In the genomic region with DNA sequence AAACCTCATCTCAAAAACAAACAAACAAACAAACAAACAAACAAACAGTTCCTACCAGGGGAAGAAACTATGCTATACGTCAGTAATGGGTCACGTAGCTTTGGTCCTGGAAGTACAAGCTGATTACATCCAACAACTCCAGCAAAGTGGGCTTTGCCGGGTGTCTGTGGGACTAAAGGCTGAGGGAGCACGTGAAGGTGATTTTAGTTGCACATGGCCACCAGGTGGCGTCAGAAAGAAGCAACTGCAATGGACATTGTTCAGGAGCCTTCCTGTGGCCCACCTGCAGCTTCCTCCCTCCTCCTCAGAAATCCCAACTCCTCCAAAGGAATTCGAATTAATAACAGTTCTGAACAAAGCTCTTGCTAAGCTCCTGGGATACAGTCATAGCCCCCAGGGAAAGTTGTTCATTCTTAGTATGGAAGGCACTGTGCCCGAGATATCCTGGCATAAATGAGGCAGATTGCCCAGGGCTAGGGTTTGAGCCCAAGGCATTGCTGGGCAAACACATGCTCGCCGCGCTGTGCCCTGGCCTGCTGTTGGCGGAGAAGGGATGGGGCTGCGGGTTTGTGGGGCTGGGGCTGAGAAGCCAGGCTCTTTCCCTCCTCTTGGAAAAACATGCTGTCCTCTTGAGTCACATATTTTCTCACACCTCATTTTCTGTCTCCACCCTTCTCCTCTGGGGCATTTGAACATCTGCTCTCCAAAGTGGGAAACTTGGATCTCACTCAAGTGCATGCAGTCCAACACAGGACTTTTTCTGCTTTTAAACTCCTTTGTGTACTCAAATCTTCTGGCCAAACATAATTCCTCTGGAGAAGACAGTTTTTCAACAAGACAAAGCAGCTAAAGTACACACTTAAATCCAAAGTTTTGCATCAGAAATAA, we compare ENCODE assay signal across 8 cellular contexts. TPM values are rescaled to one million over a fixed set of nuclear protein-coding genes. Genes with fewer than 3 reads are reported as not detected.
DNase-seq lines count a peak whose midpoint lies in the region; ATAC-seq and TF ChIP-seq lines count a peak whose summit lies in the region.

No MANE protein-coding gene starts in this region.

- ATAC-seq in GM18909 (IDR thresholded peaks at IDR 0.05; ENCODE audit: poor library complexity, unreplicated experiment) (peak; percentile 69), aorta (ENCODE audit: low FRiP score) (peak; percentile 72)

- peak overlapping the region; percentile 59 for H2AFZ ChIP-seq in ACC112 (ENCODE audit: low read length, unreplicated experiment)

- no peaks in the 10 kb centered on the region for H3K27me3 ChIP-seq in ACC112 (ENCODE audit: insufficient read depth, low read length)
- no peaks in the 10 kb centered on the region for H3K27me3 ChIP-seq in right atrium auricular region
- no peaks in the 10 kb centered on the region for H3K27me3 ChIP-seq in aorta (ENCODE audit: control insufficient read depth in 1 of 2, insufficient read depth in 2 of 2, low read length in 1 of 2)

- WGBS in aorta, 2 donors: 9 to 12% methylated on average over 12 of the region's 12 CpGs

- DNase-seq in NCI-H1105 treated with DMSO at 0.1 percent for 48 hours (lab: John Stamatoyannopoulos, UW) (peak; percentile 73), T-helper 1 cell (peak; percentile 38 to 63 (median 52)), anterior cingulate cortex (lab: John Stamatoyannopoulos, UW) (peak in 54 of 58 donors; percentile 8 to 87 (median 56)), right atrium auricular region (ENCODE audit: low spot score) (peak; percentile 77), retina (peak; percentile 77), aorta (peak; percentile 85 to 90)

- intact Hi-C loops in aorta (cut with DNase I): loop anchor here (1.0 to 5.0 kb wide), 3 partner anchors 49 to 70 kb away; a partner anchor contains a TSS

- TF ChIP-seq CTCF in right atrium auricular region (IDR thresholded peaks at IDR 0.05): peak; percentile 72 to 92

- no peaks in the 10 kb centered on the region for H3K36me3 ChIP-seq in ACC112 (ENCODE audit: insufficient read depth, low read length)
- H3K36me3 ChIP-seq in right atrium auricular region: no peaks in the 10 kb centered on the region
- no peaks in the 10 kb centered on the region for H3K36me3 ChIP-seq in aorta (ENCODE audit: control insufficient read depth in 1 of 2, insufficient read depth in 2 of 2, low read length in 1 of 2)

- H3K4me1 ChIP-seq in ACC112 (ENCODE audit: control insufficient read depth, insufficient read depth, low read length, unreplicated experiment): peaks cover 45% of the 10 kb centered on the region
- H3K4me1 ChIP-seq in right atrium auricular region: peaks cover 0 to 46% of the 10 kb centered on the region in 2 donors
- H3K4me1 ChIP-seq in aorta (ENCODE audit: control insufficient read depth in 1 of 2, insufficient read depth in 2 of 2, low read length in 2 of 2): no peaks in the 10 kb centered on the region

- H3K27ac ChIP-seq in ACC112 (ENCODE audit: low read depth, low read length) (peak overlapping the region; percentile 99), right atrium auricular region (peak overlapping the region; percentile 66 to 84), aorta (ENCODE audit: low read depth in 1 of 2, low read length in 2 of 2) (peak overlapping the region in 1 of 2 donors; percentile 66)

- H3K9me3 ChIP-seq in right atrium auricular region (no peaks in the 10 kb centered on the region), aorta (ENCODE audit: control insufficient read depth, low read length) (no peaks in the 10 kb centered on the region)

- H3K4me3 ChIP-seq in ACC112 (ENCODE audit: low read depth, low read length) (peak overlapping the region; percentile 46), right atrium auricular region (peak overlapping the region in 1 of 2 donors; percentile 14), aorta (ENCODE audit: low read length in 2 of 2) (no peak overlapping the region)

- H3K79me2 ChIP-seq in ACC112 (ENCODE audit: control insufficient read depth, insufficient read depth, low read length, unreplicated experiment): no peaks in the 10 kb centered on the region

RNA-seq across cellular contexts. Expression of a gene that starts 28.6 kb away (rescaled TPM):
- total RNA-seq in right atrium auricular region: not detected
- total RNA-seq in aorta: under 1 TPM in 1 of 2 donors, not detected in 1; 0.72 TPM
- polyA plus RNA-seq in aorta: not detected

RNA-seq across cellular contexts. Expression of a gene that starts 48.5 kb away (rescaled TPM):
- total RNA-seq in right atrium auricular region (10 to 100 TPM in 1 of 2 donors, 1 to 10 TPM in 1; 7.9 to 17.2 TPM), aorta (10 to 100 TPM in 1 of 2 donors, 1 to 10 TPM in 1; 6.2 to 24.1 TPM)
- polyA plus RNA-seq in aorta: 1 to 10 TPM; 1.2 to 6.3 TPM
